Comparison of ENCODE assay signal across 21 cellular contexts in genomic region chr2:65487404-65487803, GRCh38.
"Had no signal": no experiment of that assay in that cellular context is flagged by ENCODE, and none has a peak within 500 bp of the region (broad histone marks: within the 10 kb centered on the region; RNA-seq: fewer than 3 reads in every experiment).

No MANE protein-coding gene starts in this region.

- H3K27me3 ChIP-seq: esophagus muscularis mucosa, gastroesophageal sphincter, neutrophil, right lobe of liver, suprapubic skin, thyroid gland had no signal

- ATAC-seq: gastroesophageal sphincter; naive thymus-derived CD4-positive, alpha-beta T cell; psoas muscle; right lobe of liver; stimulated activated effector memory CD8-positive, alpha-beta T cell treated with anti-CD3 and anti-CD28 coated beads, Interleukin-12 subunit alpha, Interleukin-12 subunit beta, amount 100 ng/mL, for 72 hours; stimulated activated naive CD8-positive, alpha-beta T cell treated with anti-CD3 and anti-CD28 coated beads, Interleukin-15, Interleukin-2, amounts not matched to agents 100 U/mL and 50 U/mL, for 24 hours had no signal

- H3K36me3 ChIP-seq: esophagus muscularis mucosa, gastroesophageal sphincter, left ventricle myocardium inferior, neutrophil, right lobe of liver, suprapubic skin, thyroid gland had no signal

- H3K9me3 ChIP-seq: esophagus muscularis mucosa, gastroesophageal sphincter, neutrophil, psoas muscle, right lobe of liver, suprapubic skin, thyroid gland had no signal

- H3K4me1 ChIP-seq: esophagus muscularis mucosa, gastroesophageal sphincter, left ventricle myocardium inferior, psoas muscle, right lobe of liver, suprapubic skin, thyroid gland had no signal

- H3K27ac ChIP-seq: coronary artery, esophagus muscularis mucosa, gastroesophageal sphincter, left ventricle myocardium inferior, neutrophil, psoas muscle, right lobe of liver, suprapubic skin, thyroid gland had no signal

- DNase-seq: effector CD4-positive, alpha-beta T cell; endodermal cell; foreskin fibroblast; glutamatergic neuron; immature natural killer cell; left ventricle myocardium inferior; naive thymus-derived CD4-positive, alpha-beta T cell; nephron progenitor cell; psoas muscle; retina; right lobe of liver; stimulated activated CD4-positive, alpha-beta T cell treated with anti-CD3 and anti-CD28 coated beads, Interleukin-4, amount 100 ng/mL, for 1 hour; stimulated activated CD8-positive, alpha-beta memory T cell treated with anti-CD3 and anti-CD28 coated beads, Interleukin-4, amount 100 ng/mL, for 48 hours; stimulated activated naive CD8-positive, alpha-beta T cell treated with anti-CD3 and anti-CD28 coated beads, Interleukin-15, Interleukin-2, amounts not matched to agents 100 U/mL and 50 U/mL, for 24 hours; thyroid gland had no signal

- H3K4me3 ChIP-seq: coronary artery, esophagus muscularis mucosa, gastroesophageal sphincter, left ventricle myocardium inferior, psoas muscle, right lobe of liver, suprapubic skin, thyroid gland had no signal
